Comparison of ENCODE assay signal across 1 cellular context in the genomic region with DNA sequence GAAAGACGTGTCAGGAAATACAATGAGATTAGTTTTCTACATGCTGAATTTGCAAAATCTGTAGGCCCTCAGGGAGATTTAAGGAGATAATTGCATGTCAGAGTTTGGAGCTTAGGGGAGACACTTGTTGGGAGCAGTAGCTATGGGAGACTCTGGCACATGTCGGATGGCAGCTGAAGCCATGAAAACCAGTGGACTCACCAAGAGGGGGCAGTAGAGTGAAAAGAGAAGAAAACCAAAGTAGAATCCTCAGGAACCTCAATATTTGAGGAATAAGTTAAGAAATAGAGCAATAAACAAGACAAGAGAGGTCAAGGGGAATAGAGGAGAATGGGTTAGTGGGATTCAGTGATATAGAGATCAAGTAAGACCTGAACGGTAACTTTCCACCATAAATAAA.
TF ChIP-seq lines count a peak whose summit lies in the region.

No MANE protein-coding gene starts in this region.

TF ChIP-seq in H1, 55 proteins besides CTCF, POLR2A, EP300 and RAD21:
- TF ChIP-seq CTBP2 (IDR thresholded peaks at IDR 0.05; ENCODE audit: borderline replicate concordance, insufficient read depth, insufficient read length, low read length): no peak
- TF ChIP-seq RBBP5 (IDR thresholded peaks at IDR 0.05; ENCODE audit: borderline replicate concordance, low read depth, low read length): no peak
- TF ChIP-seq GABPA (IDR thresholded peaks at IDR 0.05; ENCODE audit: borderline replicate concordance, insufficient read depth, low read length): no peak
- TF ChIP-seq TAF7 (optimal IDR thresholded peaks at IDR 0.05; ENCODE audit: borderline replicate concordance, low read depth, low read length): no peak
- TF ChIP-seq TCF12 (IDR thresholded peaks at IDR 0.05; ENCODE audit: low read depth, low read length): no peak
- no peak for TF ChIP-seq HDAC2 (IDR thresholded peaks at IDR 0.05; ENCODE audit: borderline replicate concordance in 1 of 2, low read depth in 2 of 2, low read length in 2 of 2)
- no peak for TF ChIP-seq TEAD4 (IDR thresholded peaks at IDR 0.05; ENCODE audit: low read depth, low read length)
